Comparison of ENCODE assay signal across 19 cellular contexts in genomic region chr17:17870292-17870691, GRCh38. TPM values are rescaled to one million over a fixed set of nuclear protein-coding genes. Genes with fewer than 3 reads are reported as not detected.
DNase-seq lines count a peak whose midpoint lies in the region; ATAC-seq and TF ChIP-seq lines count a peak whose summit lies in the region.
"Had no signal": no experiment of that assay in that cellular context is flagged by ENCODE, and none has a peak within 500 bp of the region (broad histone marks: within the 10 kb centered on the region; RNA-seq: fewer than 3 reads in every experiment).

No MANE protein-coding gene starts in this region.

- peaks cover 0 to 2% (median 0%) of the 10 kb centered on the region in 4 donors for H3K4me1 ChIP-seq in liver (ENCODE audit: control insufficient read depth in 4 of 4, insufficient read depth in 4 of 4, low read length in 3 of 4)

- H3K36me3 Mint-ChIP-seq in activated naive CD4-positive, alpha-beta T cell treated with anti-CD3 and anti-CD28 coated beads, Interleukin-2, amount 50 U/mL, for 72 hours = peaks cover 0 to 7% of the 10 kb centered on the region in 2 donors
- H3K36me3 Mint-ChIP-seq: IgD-negative memory B cell had no signal

- no peak overlapping the region for H3K27ac Mint-ChIP-seq in activated naive CD4-positive, alpha-beta T cell treated with anti-CD3 and anti-CD28 coated beads, Interleukin-2, amount 50 U/mL, for 72 hours
- H3K27ac Mint-ChIP-seq: activated CD4-positive, alpha-beta memory T cell treated with anti-CD3 and anti-CD28 coated beads, Interleukin-2, amount 10 ng/mL, durations not matched to agents 7 days and 5 days had no signal

- 87% methylated on average over 5 of the region's 5 CpGs for WGBS in liver

- DNase-seq in GM10248 (ENCODE audit: extremely low spot score) (no peak), GM13977 (ENCODE audit: low spot score) (no peak), OCI-M1 (lab: John Stamatoyannopoulos, UW) (peak; percentile 3), activated gamma-delta T cell treated with Interleukin-2 at 50 U/mL for 16 hours (no peak)
- DNase-seq in activated naive CD4-positive, alpha-beta T cell treated with anti-CD3 and anti-CD28 coated beads, Interleukin-2, amount 50 U/mL, for 72 hours (ENCODE audit: low spot score in 2 of 2) = no peak
- DNase-seq: activated CD4-positive, alpha-beta memory T cell treated with anti-CD3 and anti-CD28 coated beads, Interleukin-2, amount 10 ng/mL, durations not matched to agents 7 days and 5 days; BE2C; GF-D8; head of caudate nucleus; NCI-H2081 treated with DMSO at 0.1 percent for 48 hours; NCI-H774; stimulated activated CD4-positive, alpha-beta T cell treated with anti-CD3 and anti-CD28 coated beads, Interleukin-15, amount 100 ng/mL, for 24 hours; stimulated activated naive CD4-positive, alpha-beta T cell; SW 1271 had no signal

- POLR2A ChIA-PET in GM10248 (lab: Yijun Ruan, JAX) = no interaction called here

- TF ChIP-seq RAD21 in liver (IDR thresholded peaks at IDR 0.05) = peak in 1 of 2 donors; percentile 10

- peak overlapping the region; percentile 6 to 46 for H3K27ac ChIP-seq in liver (ENCODE audit: low read depth in 1 of 2, low read length in 2 of 2)
- H3K27ac ChIP-seq: cardiac muscle cell had no signal

- CTCF ChIA-PET in GM10248 (lab: Yijun Ruan, JAX) = interaction anchor here (1.0 to 2.3 kb wide), 6 partner anchors 9 to 163 kb away, joined by 3 to 13 read pairs (median 4); no protein-coding TSS in a partner anchor

- in situ Hi-C loops in GM13977 (cut with MboI; ENCODE audit: low pct_unique_long_range_greater_than_20kb, low sequenced_read_pairs, unreplicated experiment) = no loop called here

- no peak for ATAC-seq in activated naive CD4-positive, alpha-beta T cell treated with anti-CD3 and anti-CD28 coated beads, Interleukin-2, amount 50 U/mL, for 72 hours
- no peak for ATAC-seq in HG03457 (IDR thresholded peaks at IDR 0.05; ENCODE audit: unreplicated experiment)

- no peaks in the 10 kb centered on the region for H3K27me3 ChIP-seq in liver (ENCODE audit: control insufficient read depth in 4 of 4, insufficient read depth in 4 of 4, low read length in 3 of 4)
- H3K27me3 ChIP-seq: BE2C, tibial nerve had no signal

- TF ChIP-seq CTCF in GM10248 (IDR thresholded peaks at IDR 0.05; ENCODE audit: control extremely low read depth, extremely low read depth, low read depth, missing control alignments) (peak; percentile 7), GM13977 (IDR thresholded peaks at IDR 0.05; ENCODE audit: extremely low read depth, insufficient read depth, missing control alignments) (peak; percentile 15), liver (IDR thresholded peaks at IDR 0.05; ENCODE audit: low read depth, low read length, missing input control) (no peak)

- no peaks in the 10 kb centered on the region for H3K9me3 Mint-ChIP-seq in activated naive CD4-positive, alpha-beta T cell treated with anti-CD3 and anti-CD28 coated beads, Interleukin-2, amount 50 U/mL, for 72 hours
- H3K9me3 Mint-ChIP-seq: activated CD4-positive, alpha-beta memory T cell treated with anti-CD3 and anti-CD28 coated beads, Interleukin-2, amount 10 ng/mL, durations not matched to agents 7 days and 5 days; IgD-negative memory B cell had no signal

- H3K36me3 ChIP-seq in liver (ENCODE audit: control insufficient read depth in 4 of 4, insufficient read depth in 3 of 4, low read depth in 1 of 4, low read length in 3 of 4) = peaks cover 2 to 5% (median 4%) of the 10 kb centered on the region in 4 donors
- H3K36me3 ChIP-seq: BE2C had no signal

- no peak overlapping the region for H3K4me3 ChIP-seq in liver (ENCODE audit: low read depth in 1 of 3, low read length in 3 of 3)
- H3K4me3 ChIP-seq: cardiac muscle cell, tibial nerve had no signal

- H3K9me3 ChIP-seq in liver (ENCODE audit: control insufficient read depth in 4 of 4, low read length in 3 of 4) = no peaks in the 10 kb centered on the region
- H3K9me3 ChIP-seq: BE2C, tibial nerve had no signal

- no peak overlapping the region for H3K9ac ChIP-seq in liver (ENCODE audit: low read depth in 1 of 2, low read length in 2 of 2)

TF ChIP-seq in liver, 16 proteins besides CTCF, POLR2A, EP300 and RAD21:
- TF ChIP-seq REST (IDR thresholded peaks at IDR 0.05) (no peak), MAX (IDR thresholded peaks at IDR 0.05) (no peak), EGR1 (IDR thresholded peaks at IDR 0.05; ENCODE audit: low read depth in 2 of 2) (no peak), FOXA1 (IDR thresholded peaks at IDR 0.05) (no peak), JUND (IDR thresholded peaks at IDR 0.05) (no peak), TAF1 (conservative IDR thresholded peaks at IDR 0.05) (no peak), YY1 (IDR thresholded peaks at IDR 0.05) (no peak), GABPA (IDR thresholded peaks at IDR 0.05 in 1 of 2, conservative IDR thresholded peaks at IDR 0.05 in 1 of 2) (no peak), HNF4A (conservative IDR thresholded peaks at IDR 0.05) (no peak), RXRA (IDR thresholded peaks at IDR 0.05) (no peak), SP1 (IDR thresholded peaks at IDR 0.05) (no peak), FOXA2 (IDR thresholded peaks at IDR 0.05) (no peak), NR2F2 (IDR thresholded peaks at IDR 0.05) (no peak), ZBTB33 (IDR thresholded peaks at IDR 0.05) (no peak), ATF3 (IDR thresholded peaks at IDR 0.05) (no peak), HNF4G (IDR thresholded peaks at IDR 0.05) (no peak)

RNA-seq across cellular contexts. Expression of gene SREBF1, which starts 33.5 kb away (rescaled TPM):
- 100 to 1,000 TPM in 1 of 2 donors, 10 to 100 TPM in 1; 66.8 to 133 TPM for total RNA-seq in liver
- 100 to 1,000 TPM in 1 of 2 donors, 10 to 100 TPM in 1; 74.0 to 127 TPM for polyA plus RNA-seq in liver
- total RNA-seq in activated naive CD4-positive, alpha-beta T cell treated with anti-CD3 and anti-CD28 coated beads, Interleukin-2, amount 50 U/mL, for 72 hours = 100 to 1,000 TPM in 1 of 2 donors, 10 to 100 TPM in 1; 67.2 to 103 TPM
